In the genomic region with DNA sequence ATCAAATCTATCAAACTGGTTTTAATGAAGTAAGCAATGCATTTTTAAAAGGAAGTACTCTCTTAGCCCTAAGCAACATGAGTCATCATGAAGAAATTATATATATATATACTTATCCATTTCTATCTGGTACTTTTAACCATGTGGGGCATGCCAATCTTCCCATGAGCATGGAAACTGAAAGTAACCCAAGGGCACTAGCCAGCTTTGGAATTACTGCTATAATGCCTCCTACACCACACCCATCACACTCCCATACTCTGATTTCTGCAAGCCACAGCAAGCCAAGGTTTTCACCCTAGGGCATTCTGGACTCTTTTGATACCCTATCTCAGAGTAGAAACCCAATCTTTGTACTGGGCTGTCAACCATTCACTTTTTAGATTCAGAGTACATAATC, we compare ENCODE assay signal across 14 cellular contexts.
DNase-seq lines count a peak whose midpoint lies in the region; ATAC-seq, FAIRE-seq and TF ChIP-seq lines count a peak whose summit lies in the region.
"Had no signal": no experiment of that assay in that cellular context is flagged by ENCODE, and none has a peak within 500 bp of the region (broad histone marks: within the 10 kb centered on the region; RNA-seq: fewer than 3 reads in every experiment).

No MANE protein-coding gene starts in this region.

- H3K36me3 ChIP-seq in BE2C, result no peaks in the 10 kb centered on the region
- H3K36me3 ChIP-seq: BLaER1, upper lobe of left lung had no signal

- no peak for TF ChIP-seq CTCF in fibroblast of pulmonary artery (IDR thresholded peaks at IDR 0.05; ENCODE audit: low read length, missing control alignments)
- no peak for TF ChIP-seq CTCF in BE2C (IDR thresholded peaks at IDR 0.05; ENCODE audit: low read depth, low read length)

- DNase-seq in HCEC 1CT (peak; percentile 64), SW480 (ENCODE audit: low spot score) (peak; percentile 22), fibroblast of pulmonary artery (ENCODE audit: low read depth) (peak; percentile 26), BE2C (no peak), medulla oblongata (ENCODE audit: extremely low spot score) (no peak)
- DNase-seq: amygdala, NCI-H2029 treated with DMSO at 0.1 percent for 48 hours, RPMI8226, upper lobe of left lung had no signal

- H3K9me3 ChIP-seq in BE2C, result no peaks in the 10 kb centered on the region
- H3K9me3 ChIP-seq: BLaER1, upper lobe of left lung had no signal

- FAIRE-seq in A204.1 (lab: Jason Lieb, UNC), result peak; percentile 35

- H3K4me1 ChIP-seq in BE2C, result peaks cover 7% of the 10 kb centered on the region; the same call in 1 of the 2 replicates
- H3K4me1 ChIP-seq: BLaER1, upper lobe of left lung had no signal

- ATAC-seq in GM19328 (IDR thresholded peaks at IDR 0.05; ENCODE audit: unreplicated experiment) (no peak), HG03520 (IDR thresholded peaks at IDR 0.05; ENCODE audit: unreplicated experiment) (no peak)

- H3K27me3 ChIP-seq in BE2C, result no peaks in the 10 kb centered on the region
- H3K27me3 ChIP-seq: BLaER1, upper lobe of left lung had no signal

- H3K4me3 ChIP-seq in fibroblast of pulmonary artery (replicated peaks; ENCODE audit: low read depth, low read length) (no peak overlapping the region), BE2C (ENCODE audit: low read depth, low read length) (no peak overlapping the region)
- H3K4me3 ChIP-seq: BLaER1, smooth muscle cell, upper lobe of left lung had no signal

Comparison
In these comparisons a context has a peak if more than half of its experiments do, and no peak if none do; other contexts are left out.
1. DNase-seq: peak in HCEC 1CT (single experiment), SW480 (single experiment) and fibroblast of pulmonary artery (single experiment); none in BE2C (single experiment) and medulla oblongata (single experiment).